Comparison of ENCODE assay signal across 2 cellular contexts in genomic region chr6:24667378-24667803, GRCh38.
TF ChIP-seq lines count a peak whose summit lies in the region.

No MANE protein-coding gene starts in this region.

TF ChIP-seq in HCT116, 20 proteins besides CTCF, POLR2A, EP300 and RAD21:
- TF ChIP-seq YY1 (IDR thresholded peaks at IDR 0.05; ENCODE audit: extremely low read depth, insufficient replicate concordance, low read depth, low read length) (no peak), SP1 (IDR thresholded peaks at IDR 0.05; ENCODE audit: low read depth) (no peak), JUND (IDR thresholded peaks at IDR 0.05) (0 out of 2 replicates have a peak, but pooled peaks have one; percentile 3), SRF (IDR thresholded peaks at IDR 0.05; ENCODE audit: low read depth) (0 out of 2 replicates have a peak, but pooled peaks have one; percentile 2)
TF ChIP-seq in HCT116: peak in this region for 2.

TF ChIP-seq in SK-N-SH, 30 proteins besides CTCF, POLR2A, EP300 and RAD21:
- TF ChIP-seq NRF1 (IDR thresholded peaks at IDR 0.05; ENCODE audit: low read depth, low read length): no peak
- TF ChIP-seq TCF12 (IDR thresholded peaks at IDR 0.05): no peak
- TF ChIP-seq, protein P1, sequence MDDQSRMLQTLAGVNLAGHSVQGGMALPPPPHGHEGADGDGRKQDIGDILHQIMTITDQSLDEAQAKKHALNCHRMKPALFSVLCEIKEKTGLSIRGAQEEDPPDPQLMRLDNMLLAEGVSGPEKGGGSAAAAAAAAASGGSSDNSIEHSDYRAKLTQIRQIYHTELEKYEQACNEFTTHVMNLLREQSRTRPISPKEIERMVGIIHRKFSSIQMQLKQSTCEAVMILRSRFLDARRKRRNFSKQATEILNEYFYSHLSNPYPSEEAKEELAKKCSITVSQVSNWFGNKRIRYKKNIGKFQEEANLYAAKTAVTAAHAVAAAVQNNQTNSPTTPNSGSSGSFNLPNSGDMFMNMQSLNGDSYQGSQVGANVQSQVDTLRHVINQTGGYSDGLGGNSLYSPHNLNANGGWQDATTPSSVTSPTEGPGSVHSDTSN (IDR thresholded peaks at IDR 0.05): no peak
- TF ChIP-seq MXI1 (IDR thresholded peaks at IDR 0.05; ENCODE audit: low read depth, low read length): no peak
